12 cellular contexts compared by ENCODE assay signal in the genomic region with DNA sequence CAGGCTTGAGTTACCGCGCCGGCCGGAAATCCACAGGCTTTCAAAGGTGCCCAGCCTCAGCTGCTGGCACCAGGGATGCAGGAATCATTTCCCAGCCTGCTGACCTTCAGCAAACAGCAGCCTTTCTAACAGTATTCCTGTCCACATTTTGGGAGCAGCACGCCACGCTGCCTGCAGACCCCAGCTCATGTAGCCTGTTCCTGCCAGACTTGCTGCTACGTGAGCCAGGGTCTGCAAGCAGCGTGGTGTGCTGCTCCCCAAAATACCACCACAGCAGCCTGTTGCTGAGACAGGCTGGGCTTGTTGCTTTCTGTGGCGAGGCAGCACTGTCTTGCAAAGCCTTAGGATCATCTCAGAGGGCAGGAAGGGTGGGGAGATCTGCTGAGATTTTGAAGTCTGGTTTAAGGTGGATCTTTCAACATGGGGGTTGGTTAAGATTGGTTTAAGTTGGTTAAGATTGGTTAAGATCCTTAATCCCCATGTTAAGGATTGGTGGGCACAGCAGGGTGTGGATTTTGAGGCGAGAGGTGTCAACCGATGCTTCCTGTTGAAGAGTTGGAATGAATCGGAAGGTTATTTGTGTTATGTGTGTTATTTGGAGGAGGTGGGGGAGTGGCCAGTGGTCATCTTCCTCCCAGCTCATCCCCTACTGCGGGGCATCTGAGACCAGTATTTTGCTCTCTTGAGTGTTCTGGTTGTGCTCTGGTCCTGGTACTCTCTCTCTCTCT. TPM values are rescaled to one million over a fixed set of nuclear protein-coding genes. Genes with fewer than 3 reads are reported as not detected.
DNase-seq lines count a peak whose midpoint lies in the region; TF ChIP-seq lines count a peak whose summit lies in the region.
"Had no signal": no experiment of that assay in that cellular context is flagged by ENCODE, and none has a peak within 500 bp of the region (broad histone marks: within the 10 kb centered on the region; RNA-seq: fewer than 3 reads in every experiment).

No MANE protein-coding gene starts in this region.

- no peak overlapping the region for H3K9ac ChIP-seq in neural progenitor cell
- H3K9ac ChIP-seq: BLaER1 had no signal

- no peak overlapping the region for H3K27ac ChIP-seq in neural progenitor cell
- H3K27ac ChIP-seq: BLaER1 had no signal

- no peak overlapping the region for H3K4me3 ChIP-seq in neural progenitor cell
- H3K4me3 ChIP-seq: BLaER1, thyroid gland had no signal

- H3K4me1 Mint-ChIP-seq in HFFc6 (ENCODE audit: low read depth) (no peaks in the 10 kb centered on the region; the same call in 1 of the 2 replicates), neural progenitor cell (peaks cover 10% of the 10 kb centered on the region)
- peaks cover 38% of the 10 kb centered on the region for H3K4me1 Mint-ChIP-seq in dendritic cell treated with granulocyte-macrophage colony-stimulating factor and Interleukin-4, amounts not matched to agents 40 ng/mL and 50 ng/mL, for 4 days (ENCODE audit: low read depth)

- intact Hi-C loops in dendritic cell treated with granulocyte-macrophage colony-stimulating factor and Interleukin-4, amounts not matched to agents 40 ng/mL and 50 ng/mL, for 4 days (cut with micrococcal nuclease) = loop anchor here (1.0 kb wide), 1 partner anchor 121 kb away; no protein-coding TSS in a partner anchor

- H3K9me3 Mint-ChIP-seq in HFFc6 (no peaks in the 10 kb centered on the region), neural progenitor cell (no peaks in the 10 kb centered on the region)
- no peaks in the 10 kb centered on the region for H3K9me3 Mint-ChIP-seq in dendritic cell treated with granulocyte-macrophage colony-stimulating factor and Interleukin-4, amounts not matched to agents 40 ng/mL and 50 ng/mL, for 4 days
- H3K9me3 Mint-ChIP-seq: activated T-helper 2 cell treated with anti-CD3 and anti-CD28 coated beads, Interferon-gamma antibody, Interleukin-2, Interleukin-4, amounts not matched to agents 10 μg/mL and 5 μg/mL and 100 μg/mL, durations not matched to agents 14 hours and 24 hours and 36 hours had no signal

- peaks cover 9% of the 10 kb centered on the region for H3F3A ChIP-seq in neural progenitor cell (ENCODE audit: low read depth)

- H3K27me3 ChIP-seq in neural progenitor cell = no peaks in the 10 kb centered on the region
- H3K27me3 ChIP-seq: BLaER1, thyroid gland had no signal

- H3K4me3 Mint-ChIP-seq in HFFc6 (peak overlapping the region; percentile 73), neural progenitor cell (peak overlapping the region; percentile 67)
- no peak overlapping the region for H3K4me3 Mint-ChIP-seq in dendritic cell treated with granulocyte-macrophage colony-stimulating factor and Interleukin-4, amounts not matched to agents 40 ng/mL and 50 ng/mL, for 4 days

- no peaks in the 10 kb centered on the region for H4K20me1 ChIP-seq in neural progenitor cell (ENCODE audit: low read depth)

- no peaks in the 10 kb centered on the region for H3K36me3 ChIP-seq in neural progenitor cell

- H3K27ac Mint-ChIP-seq in HFFc6 (no peak overlapping the region), neural progenitor cell (peak overlapping the region; percentile 51)
- H3K27ac Mint-ChIP-seq in dendritic cell treated with granulocyte-macrophage colony-stimulating factor and Interleukin-4, amounts not matched to agents 40 ng/mL and 50 ng/mL, for 4 days = peak overlapping the region; percentile 0
- H3K27ac Mint-ChIP-seq: activated T-helper 2 cell treated with anti-CD3 and anti-CD28 coated beads, Interferon-gamma antibody, Interleukin-2, Interleukin-4, amounts not matched to agents 10 μg/mL and 5 μg/mL and 100 μg/mL, durations not matched to agents 14 hours and 24 hours and 36 hours had no signal

- H3K4me2 ChIP-seq in neural progenitor cell = peak overlapping the region; percentile 39
- H3K4me2 ChIP-seq: BLaER1 had no signal

- TF ChIP-seq CTCF in HFFc6 (IDR thresholded peaks at IDR 0.05) = no peak
- no peak for TF ChIP-seq CTCF in neural progenitor cell (IDR thresholded peaks at IDR 0.05)

- H3K9me3 ChIP-seq in neural progenitor cell (ENCODE audit: low read depth) = no peaks in the 10 kb centered on the region
- H3K9me3 ChIP-seq: BLaER1, thyroid gland had no signal

- H3K27me3 Mint-ChIP-seq in HFFc6 (ENCODE audit: insufficient read depth) = peaks cover 15% of the 10 kb centered on the region
- H3K27me3 Mint-ChIP-seq in dendritic cell treated with granulocyte-macrophage colony-stimulating factor and Interleukin-4, amounts not matched to agents 40 ng/mL and 50 ng/mL, for 4 days = no peaks in the 10 kb centered on the region
- H3K27me3 Mint-ChIP-seq in neural progenitor cell (ENCODE audit: insufficient read depth, low read depth) = peaks cover 7% of the 10 kb centered on the region

- H3K4me1 ChIP-seq in neural progenitor cell = peaks cover 12% of the 10 kb centered on the region

- H3K36me3 Mint-ChIP-seq in HFFc6 (ENCODE audit: low read depth) = no peaks in the 10 kb centered on the region
- H3K36me3 Mint-ChIP-seq in dendritic cell treated with granulocyte-macrophage colony-stimulating factor and Interleukin-4, amounts not matched to agents 40 ng/mL and 50 ng/mL, for 4 days (ENCODE audit: low read depth) = peaks cover 35% of the 10 kb centered on the region
- H3K36me3 Mint-ChIP-seq in neural progenitor cell = peaks cover 2% of the 10 kb centered on the region

- H2AFZ ChIP-seq in neural progenitor cell (replicated peaks) = peak overlapping the region; percentile 45

- no peaks in the 10 kb centered on the region for H3K79me2 ChIP-seq in neural progenitor cell (ENCODE audit: low read depth)

- DNase-seq in 8988T (peak; percentile 13), HFFc6 (no peak), neural progenitor cell (ENCODE audit: low spot score) (peak; percentile 49), C1 segment of cervical spinal cord (lab: John Stamatoyannopoulos, UW) (no peak), NOMO-1 treated with dmso at 0.1 percent for 144 hours (lab: John Stamatoyannopoulos, UW; ENCODE audit: unreplicated experiment) (no peak), NCI-H526 treated with DMSO at 0.1 percent for 48 hours (lab: John Stamatoyannopoulos, UW) (no peak), NCI-H524 (lab: John Stamatoyannopoulos, UW) (no peak)
- DNase-seq: NCI-H1436 treated with DMSO at 0.1 percent for 48 hours had no signal

RNA-seq across cellular contexts. Expression of a gene that starts 12.9 kb away (rescaled TPM):
- under 1 TPM; 0.17 to 0.75 (median 0.21) TPM for total RNA-seq in HFFc6 (2021; fragmentation: NEBNext Ultra II Directional; extraction: Animal tissue kit (Norgen Biotek cat#: 25700))
- 13.9 and 40.4 TPM in 2 replicates for total RNA-seq in neural progenitor cell (ENCODE audit: low replicate concordance)

Comparison
In these comparisons a context has a peak if more than half of its experiments do, and no peak if none do; other contexts are left out.
1. DNase-seq: peak in 8988T (single experiment) and neural progenitor cell (single experiment); none in HFFc6 (single experiment), C1 segment of cervical spinal cord (0 of 14), NOMO-1 treated with dmso at 0.1 percent for 144 hours (single experiment), NCI-H526 treated with DMSO at 0.1 percent for 48 hours (single experiment) and NCI-H524 (0 of 2).